ENCODE assay signal across 8 cellular contexts in genomic region chr3:24773798-24774197, GRCh38.
DNase-seq lines count a peak whose midpoint lies in the region; ATAC-seq, FAIRE-seq and TF ChIP-seq lines count a peak whose summit lies in the region.

No MANE protein-coding gene starts in this region.

- 10 to 22% (median 15%) methylated on average over 4 of the region's 4 CpGs for whole genome bisulfite sequencing in adrenal gland, 4 donors

- H3K27me3 ChIP-seq in adrenal gland: no peaks in the 10 kb centered on the region
- H3K27me3 ChIP-seq in left ventricle myocardium inferior (ENCODE audit: low read depth): no peaks in the 10 kb centered on the region

- H3K4me1 ChIP-seq in adrenal gland (replicated peaks in 1 of 2) (no peaks in the 10 kb centered on the region), left ventricle myocardium inferior (no peaks in the 10 kb centered on the region)

- FAIRE-seq in GM12891 (lab: Jason Lieb, UNC): no peak

- CTCF ChIA-PET in AG04449 (lab: Yijun Ruan, JAX): interaction anchor here (0.6 to 6.5 kb wide), 6 partner anchors 11 to 1083 kb away, joined by 3 to 66 read pairs (median 4); no protein-coding TSS in a partner anchor

- no peak overlapping the region for H3K4me3 ChIP-seq in AG04449 (ENCODE audit: low read depth, low read length)
- H3K4me3 ChIP-seq in adrenal gland: no peak overlapping the region
- no peak overlapping the region for H3K4me3 ChIP-seq in left ventricle myocardium inferior

- H3K36me3 ChIP-seq in adrenal gland (replicated peaks in 1 of 2) (no peaks in the 10 kb centered on the region), left ventricle myocardium inferior (no peaks in the 10 kb centered on the region)

- TF ChIP-seq POLR2A in GM12891 (IDR thresholded peaks at IDR 0.05; ENCODE audit: low read depth, low read length) (no peak), adrenal gland (IDR thresholded peaks at IDR 0.05) (no peak)

- peak; percentile 71 for TF ChIP-seq CTCF in AG04449 (IDR thresholded peaks at IDR 0.05; ENCODE audit: insufficient read depth, low read length, missing control alignments)
- peak; percentile 62 to 80 (median 68) for TF ChIP-seq CTCF in adrenal gland (IDR thresholded peaks at IDR 0.05)
- peak; percentile 85 for TF ChIP-seq CTCF in left ventricle myocardium inferior (IDR thresholded peaks at IDR 0.05; ENCODE audit: borderline replicate concordance)

- no peaks in the 10 kb centered on the region for H3K9me3 ChIP-seq in adrenal gland (replicated peaks in 1 of 3)
- H3K9me3 ChIP-seq in left ventricle myocardium inferior (replicated peaks): no peaks in the 10 kb centered on the region

- peak; percentile 5 for DNase-seq in AG04449 (ENCODE audit: low read depth, low spot score)
- DNase-seq in GM12891 (ENCODE audit: insufficient read length, low spot score): peak; percentile 5
- DNase-seq in NCI-H2227 treated with DMSO at 0.1 percent for 48 hours (lab: John Stamatoyannopoulos, UW): peak; percentile 28
- DNase-seq in adrenal gland: peak; percentile 50 to 74 (median 60)
- peak; percentile 15 for DNase-seq in left ventricle myocardium inferior
- peak; percentile 73 for DNase-seq in sciatic nerve (ENCODE audit: low spot score)
- DNase-seq in activated effector memory CD4-positive, alpha-beta T cell treated with anti-CD3 and anti-CD28 coated beads, Interleukin-2, amount 50 U/mL, for 16 hours: no peak

- H3K27ac ChIP-seq in adrenal gland (no peak overlapping the region), left ventricle myocardium inferior (replicated peaks) (no peak overlapping the region)

- intact Hi-C loops in adrenal gland (cut with DNase I) (loop anchor here (10.0 kb wide), 1 partner anchor 821 kb away; no protein-coding TSS in a partner anchor), left ventricle myocardium inferior (cut with micrococcal nuclease) (loop anchor here (5.0 kb wide), 1 partner anchor 819 kb away; no protein-coding TSS in a partner anchor), sciatic nerve (cut with DNase I) (no loop called here)

- POLR2A ChIA-PET in AG04449 (lab: Yijun Ruan, JAX): no interaction called here

- ATAC-seq in HG03066 (IDR thresholded peaks at IDR 0.05; ENCODE audit: low read depth, unreplicated experiment) (peak; percentile 74), sciatic nerve (peak; percentile 73)

TF ChIP-seq in GM12891, 5 proteins besides CTCF, POLR2A, EP300 and RAD21:
- no peak for TF ChIP-seq PAX5 (IDR thresholded peaks at IDR 0.05; ENCODE audit: insufficient read depth, low read length, severe bottlenecking)
- no peak for TF ChIP-seq POLR2AphosphoS5 (IDR thresholded peaks at IDR 0.05; ENCODE audit: low read depth, low read length)
- TF ChIP-seq TAF1 (IDR thresholded peaks at IDR 0.05; ENCODE audit: low read depth, low read length): no peak
- TF ChIP-seq SPI1 (IDR thresholded peaks at IDR 0.05; ENCODE audit: low read depth, low read length): no peak
- no peak for TF ChIP-seq POU2F2 (IDR thresholded peaks at IDR 0.05; ENCODE audit: low read depth, low read length)
